In the genomic region with DNA sequence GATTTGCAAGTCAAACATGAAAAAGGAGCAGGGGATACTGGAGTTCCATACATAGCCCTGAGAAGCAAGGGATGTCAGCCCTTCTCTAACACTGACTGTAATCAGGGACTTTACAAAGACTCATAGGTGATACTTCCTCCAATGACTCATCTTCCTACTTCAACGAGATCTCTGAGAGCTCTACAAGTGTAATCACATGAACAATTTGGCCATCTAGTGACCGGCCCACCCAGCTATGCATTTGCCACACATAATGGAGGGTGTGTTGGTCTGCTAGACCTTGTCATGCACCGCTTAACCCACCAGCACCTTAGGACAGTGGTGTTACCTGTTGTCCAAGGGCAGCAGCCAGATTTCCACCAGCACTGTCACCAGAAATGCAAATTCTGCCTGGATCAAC, we compare ENCODE assay signal across 8 cellular contexts.
DNase-seq lines count a peak whose midpoint lies in the region; ATAC-seq, FAIRE-seq and TF ChIP-seq lines count a peak whose summit lies in the region.

No MANE protein-coding gene starts in this region.

- peaks cover 0 to 23% (median 3%) of the 10 kb centered on the region in 3 donors for H3K4me1 ChIP-seq in esophagus squamous epithelium
- H3K4me1 ChIP-seq in small intestine (ENCODE audit: control insufficient read depth in 2 of 2, insufficient read depth in 1 of 2, low read depth in 1 of 2, low read length in 1 of 2), result no peaks in the 10 kb centered on the region
- H3K4me1 ChIP-seq in neural progenitor cell, result no peaks in the 10 kb centered on the region

- H3K27me3 ChIP-seq in esophagus squamous epithelium (no peaks in the 10 kb centered on the region), small intestine (ENCODE audit: control insufficient read depth in 2 of 2, insufficient read depth in 2 of 2, low read length in 2 of 2) (no peaks in the 10 kb centered on the region), neural progenitor cell (no peaks in the 10 kb centered on the region)

- no peak for TF ChIP-seq CTCF in esophagus squamous epithelium (IDR thresholded peaks at IDR 0.05)
- no peak for TF ChIP-seq CTCF in neural progenitor cell (IDR thresholded peaks at IDR 0.05)
- no peak for TF ChIP-seq CTCF in progenitor cell of endocrine pancreas (IDR thresholded peaks at IDR 0.05; ENCODE audit: unreplicated experiment)

- FAIRE-seq in small intestine (lab: Jason Lieb, UNC), result no peak

- peaks cover 11% of the 10 kb centered on the region for H3K36me3 Mint-ChIP-seq in neural progenitor cell
- H3K36me3 Mint-ChIP-seq in progenitor cell of endocrine pancreas (ENCODE audit: insufficient read depth), result peaks cover 3% of the 10 kb centered on the region

- H3K9ac ChIP-seq in neural progenitor cell, result no peak overlapping the region

- no peak overlapping the region for H3K4me2 ChIP-seq in neural progenitor cell

- no peaks in the 10 kb centered on the region for H4K20me1 ChIP-seq in neural progenitor cell (ENCODE audit: low read depth)

- ATAC-seq in GM18498 (IDR thresholded peaks at IDR 0.05; ENCODE audit: unreplicated experiment) (peak; percentile 99), GM21390 (IDR thresholded peaks at IDR 0.05; ENCODE audit: unreplicated experiment) (peak; percentile 97), HG03558 (IDR thresholded peaks at IDR 0.05; ENCODE audit: extremely low read depth, unreplicated experiment) (peak; percentile 97)

- DNase-seq in esophagus squamous epithelium (lab: John Stamatoyannopoulos, UW), result no peak
- DNase-seq in NCI-H1694 treated with DMSO at 0.1 percent for 48 hours (lab: John Stamatoyannopoulos, UW), result no peak
- DNase-seq in small intestine, result no peak
- DNase-seq in neural progenitor cell (ENCODE audit: low spot score), result no peak
- no peak for DNase-seq in progenitor cell of endocrine pancreas (ENCODE audit: low spot score, unreplicated experiment)

- H3K9me3 Mint-ChIP-seq in neural progenitor cell (no peaks in the 10 kb centered on the region), progenitor cell of endocrine pancreas (ENCODE audit: low read depth) (no peaks in the 10 kb centered on the region)

- H3K27ac ChIP-seq in esophagus squamous epithelium (peak overlapping the region in 3 of 4 donors; percentile 18 to 62 (median 53)), small intestine (ENCODE audit: low read depth in 1 of 2, low read length in 1 of 2) (no peak overlapping the region), neural progenitor cell (no peak overlapping the region)

- WGBS in esophagus squamous epithelium, 2 donors, result 43 to 57% methylated on average over 3 of the region's 3 CpGs
- 58 to 69% (median 60%) methylated on average over 3 of the region's 3 CpGs for WGBS in small intestine, 3 donors

- H3K36me3 ChIP-seq in esophagus squamous epithelium, result peaks cover 0 to 29% (median 0%) of the 10 kb centered on the region in 3 donors
- H3K36me3 ChIP-seq in small intestine (ENCODE audit: control insufficient read depth in 2 of 2, insufficient read depth in 2 of 2, low read length in 2 of 2), result no peaks in the 10 kb centered on the region
- H3K36me3 ChIP-seq in neural progenitor cell, result no peaks in the 10 kb centered on the region

- H3K4me3 ChIP-seq in esophagus squamous epithelium (no peak overlapping the region), small intestine (ENCODE audit: low read depth in 1 of 2, low read length in 2 of 2) (no peak overlapping the region), neural progenitor cell (no peak overlapping the region)

- TF ChIP-seq POLR2A in esophagus squamous epithelium (IDR thresholded peaks at IDR 0.05), result no peak

- H3K4me1 Mint-ChIP-seq in neural progenitor cell (peaks cover 9% of the 10 kb centered on the region), progenitor cell of endocrine pancreas (ENCODE audit: low read depth) (no peaks in the 10 kb centered on the region)

- no peaks in the 10 kb centered on the region for H3K79me2 ChIP-seq in neural progenitor cell (ENCODE audit: low read depth)

- no peak overlapping the region for H3K27ac Mint-ChIP-seq in neural progenitor cell
- H3K27ac Mint-ChIP-seq in progenitor cell of endocrine pancreas, result no peak overlapping the region

- H3K9me3 ChIP-seq in esophagus squamous epithelium (no peaks in the 10 kb centered on the region), small intestine (ENCODE audit: control insufficient read depth, low read depth) (no peaks in the 10 kb centered on the region), neural progenitor cell (ENCODE audit: low read depth) (no peaks in the 10 kb centered on the region)

- intact Hi-C loops in esophagus squamous epithelium (cut with DNase I), result no loop called here

- H3K4me3 Mint-ChIP-seq in neural progenitor cell (no peak overlapping the region), progenitor cell of endocrine pancreas (ENCODE audit: low read depth) (no peak overlapping the region)

- peaks cover 2% of the 10 kb centered on the region for H3K27me3 Mint-ChIP-seq in neural progenitor cell (ENCODE audit: insufficient read depth, low read depth)
- H3K27me3 Mint-ChIP-seq in progenitor cell of endocrine pancreas, result no peaks in the 10 kb centered on the region

- H3F3A ChIP-seq in neural progenitor cell (ENCODE audit: low read depth), result no peaks in the 10 kb centered on the region

- no peak overlapping the region for H2AFZ ChIP-seq in neural progenitor cell (replicated peaks)

Comparison
In these comparisons a context has a peak if more than half of its experiments do, and no peak if none do; other contexts are left out.
1. H3K27ac ChIP-seq: peak in esophagus squamous epithelium (3 of 4); none in small intestine (0 of 2) and neural progenitor cell (single experiment).
2. Peak in every context shown above with its lines, with median percentiles within 50 percentile points of each other: ATAC-seq.